Comparison of ENCODE assay signal across 8 cellular contexts in the genomic region with DNA sequence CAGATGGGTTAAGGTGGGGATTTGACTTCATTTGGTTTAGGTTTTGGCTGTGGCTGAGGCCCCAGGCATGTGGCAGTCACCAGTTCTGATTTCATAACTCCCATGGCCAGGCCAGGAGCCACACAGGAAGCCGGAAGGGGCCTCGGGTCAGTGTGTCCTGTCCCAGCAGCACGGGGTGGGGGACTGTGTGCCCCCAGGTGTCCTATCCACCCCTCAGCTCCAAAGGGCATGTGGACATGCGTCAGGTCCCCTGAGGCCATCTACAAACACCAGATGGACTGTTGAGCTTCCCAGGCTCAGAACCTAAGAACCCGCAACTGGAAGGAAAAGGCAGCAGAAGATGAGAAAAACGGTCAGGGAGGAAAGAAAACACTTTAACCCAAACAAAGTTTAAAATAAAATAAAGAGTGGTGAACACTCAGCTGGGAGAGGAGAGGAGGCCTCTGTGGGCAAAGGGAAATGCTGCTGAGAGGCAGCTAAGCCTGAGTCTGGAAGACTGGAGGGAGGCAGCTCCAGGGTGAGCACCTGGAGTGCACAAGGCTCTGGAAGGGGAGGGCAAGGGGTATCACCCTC.
DNase-seq lines count a peak whose midpoint lies in the region; ATAC-seq and TF ChIP-seq lines count a peak whose summit lies in the region.

No MANE protein-coding gene starts in this region.

- no peak for TF ChIP-seq CTCF in astrocyte of the spinal cord (IDR thresholded peaks at IDR 0.05; ENCODE audit: low read depth, low read length)
- TF ChIP-seq CTCF in right lobe of liver (IDR thresholded peaks at IDR 0.05): no peak
- no peak for TF ChIP-seq CTCF in thyroid gland (IDR thresholded peaks at IDR 0.05)

- TF ChIP-seq POLR2A in right lobe of liver (IDR thresholded peaks at IDR 0.05) (no peak), thyroid gland (IDR thresholded peaks at IDR 0.05) (no peak)

- H3K27me3 ChIP-seq in right lobe of liver (no peaks in the 10 kb centered on the region), thyroid gland (no peaks in the 10 kb centered on the region), SJCRH30 (peaks cover 20% of the 10 kb centered on the region)

- peak; percentile 26 for DNase-seq in activated CD4-positive, alpha-beta T cell treated with anti-CD3 and anti-CD28 coated beads for 48 hours
- DNase-seq in activated CD4-positive, alpha-beta T cell treated with anti-CD3 and anti-CD28 coated beads, Interleukin-2, amount 50 U/mL, for 1 hour: no peak
- DNase-seq in astrocyte of the spinal cord (ENCODE audit: low read depth, low spot score) (peak; percentile 66), right lobe of liver (peak; percentile 70 to 90 (median 90)), thyroid gland (peak; percentile 24 to 26), SJCRH30 (no peak), 8988T (no peak), HCEC 1CT (no peak)

- H3K27ac ChIP-seq in right lobe of liver (peak overlapping the region; percentile 56 to 88 (median 70)), thyroid gland (peak overlapping the region in 2 of 3 donors; percentile 39 to 63), SJCRH30 (no peak overlapping the region)

- ATAC-seq in right lobe of liver: peak; percentile 80 to 93 (median 90)

- H3K4me1 ChIP-seq in right lobe of liver (peaks cover 0 to 23% (median 7%) of the 10 kb centered on the region in 4 donors), thyroid gland (peaks cover 0 to 28% of the 10 kb centered on the region in 2 donors), SJCRH30 (no peaks in the 10 kb centered on the region)

- H3K9me3 ChIP-seq in right lobe of liver: no peaks in the 10 kb centered on the region
- H3K9me3 ChIP-seq in thyroid gland: no peaks in the 10 kb centered on the region
- H3K9me3 ChIP-seq in SJCRH30 (replicated peaks): no peaks in the 10 kb centered on the region

- no peak overlapping the region for H3K4me3 ChIP-seq in astrocyte of the spinal cord (ENCODE audit: low read depth, low read length)
- H3K4me3 ChIP-seq in right lobe of liver: no peak overlapping the region
- no peak overlapping the region for H3K4me3 ChIP-seq in thyroid gland (replicated peaks in 1 of 3)
- no peak overlapping the region for H3K4me3 ChIP-seq in SJCRH30

- intact Hi-C loops in right lobe of liver (cut with DNase I): no loop called here
- intact Hi-C loops in thyroid gland (cut with DNase I): no loop called here

- 30% methylated on average over 4 of the region's 6 CpGs for WGBS in right lobe of liver (ENCODE audit: insufficient coverage, low coverage, low lambda C conversion rate, missing lambda C conversion rate)
- WGBS in thyroid gland, 2 donors: 66% methylated on average over 6 of the region's 6 CpGs

- in situ Hi-C loops in astrocyte of the spinal cord (cut with HindIII; ENCODE audit: low sequenced_read_pairs): no loop called here

- H3K36me3 ChIP-seq in right lobe of liver (no peaks in the 10 kb centered on the region), thyroid gland (no peaks in the 10 kb centered on the region), SJCRH30 (no peaks in the 10 kb centered on the region)

Comparison
In these comparisons a context has a peak if more than half of its experiments do, and no peak if none do; other contexts are left out.
1. DNase-seq: peak in activated CD4-positive, alpha-beta T cell treated with anti-CD3 and anti-CD28 coated beads for 48 hours (single experiment), astrocyte of the spinal cord (single experiment), right lobe of liver (3 of 3) and thyroid gland (2 of 2); none in activated CD4-positive, alpha-beta T cell treated with anti-CD3 and anti-CD28 coated beads, Interleukin-2, amount 50 U/mL, for 1 hour (single experiment), SJCRH30 (0 of 2), 8988T (single experiment) and HCEC 1CT (single experiment).